Comparison of ENCODE assay signal across 9 cellular contexts in genomic region chr12:50101663-50102062, GRCh38. TPM values are rescaled to one million over a fixed set of nuclear protein-coding genes. Genes with fewer than 3 reads are reported as not detected.
DNase-seq lines count a peak whose midpoint lies in the region; FAIRE-seq and TF ChIP-seq lines count a peak whose summit lies in the region.
"Had no signal": no experiment of that assay in that cellular context is flagged by ENCODE, and none has a peak within 500 bp of the region (broad histone marks: within the 10 kb centered on the region; RNA-seq: fewer than 3 reads in every experiment).

No MANE protein-coding gene starts in this region.

- H3K27me3 ChIP-seq in subcutaneous abdominal adipose tissue (ENCODE audit: control insufficient read depth in 5 of 5, insufficient read depth in 4 of 5, low read length in 5 of 5), result peaks cover 0 to 5% (median 0%) of the 10 kb centered on the region in 5 donors

- DNase-seq in NCI-H2196 (lab: John Stamatoyannopoulos, UW; ENCODE audit: unreplicated experiment) (peak; percentile 27), NCI-H2196 treated with DMSO at 0.1 percent for 48 hours (lab: John Stamatoyannopoulos, UW; ENCODE audit: unreplicated experiment) (no peak), RCC 7860 (ENCODE audit: low spot score) (peak; percentile 16), fibroblast of the aortic adventitia (ENCODE audit: low read depth) (peak; percentile 57), posterior cingulate gyrus (no peak), mesenteric fat pad (ENCODE audit: low spot score) (no peak), mucosa of gallbladder (ENCODE audit: low spot score) (no peak)

- peak; percentile 67 for TF ChIP-seq CTCF in fibroblast of the aortic adventitia (IDR thresholded peaks at IDR 0.05; ENCODE audit: insufficient read depth, low read length)

- H3K9ac ChIP-seq in subcutaneous abdominal adipose tissue (ENCODE audit: low read length in 5 of 5), result peak overlapping the region in 2 of 5 donors; percentile 69 to 100

- no peak overlapping the region for H3K4me3 ChIP-seq in fibroblast of the aortic adventitia (ENCODE audit: low read depth, low read length)
- peak overlapping the region in 1 of 5 donors; percentile 47 for H3K4me3 ChIP-seq in subcutaneous abdominal adipose tissue (ENCODE audit: low read depth in 1 of 5, low read length in 5 of 5)

- peaks cover 6 to 51% (median 43%) of the 10 kb centered on the region in 5 donors for H3K36me3 ChIP-seq in subcutaneous abdominal adipose tissue (ENCODE audit: control insufficient read depth in 5 of 5, insufficient read depth in 5 of 5, low read length in 5 of 5)

- intact Hi-C loops in posterior cingulate gyrus (cut with DNase I), result no loop called here

- peak overlapping the region; percentile 92 for H3K27ac ChIP-seq in subcutaneous abdominal adipose tissue (ENCODE audit: low read depth, low read length)
- H3K27ac ChIP-seq: C4-2B had no signal

- peaks cover 21 to 56% (median 50%) of the 10 kb centered on the region in 5 donors for H3K4me1 ChIP-seq in subcutaneous abdominal adipose tissue (ENCODE audit: control insufficient read depth in 5 of 5, insufficient read depth in 5 of 5, low read length in 5 of 5)

- peaks cover 0 to 3% (median 0%) of the 10 kb centered on the region in 5 donors for H3K9me3 ChIP-seq in subcutaneous abdominal adipose tissue (ENCODE audit: control insufficient read depth in 5 of 5, low read length in 5 of 5)

- FAIRE-seq in RCC 7860 (lab: Jason Lieb, UNC), result no peak

RNA-seq across cellular contexts. Expression of gene GPD1, which starts 2.1 kb away (rescaled TPM):
- 0.36 TPM in 1 of 2 replicates, not detected in the other for total RNA-seq in fibroblast of the aortic adventitia (ENCODE audit: low replicate concordance)
- 1,023 TPM for total RNA-seq in mesenteric fat pad
- 21.5 TPM for total RNA-seq in mucosa of gallbladder

RNA-seq across cellular contexts. Expression of gene COX14, which starts 10.4 kb away (rescaled TPM):
- total RNA-seq in fibroblast of the aortic adventitia (ENCODE audit: low replicate concordance) (12.5 and 36.4 TPM in 2 replicates), mesenteric fat pad (92.0 TPM), mucosa of gallbladder (80.5 TPM)

RNA-seq across cellular contexts. Expression of gene SMARCD1, which starts 16.5 kb away (rescaled TPM):
- total RNA-seq in fibroblast of the aortic adventitia (ENCODE audit: low replicate concordance), result 33.4 and 49.0 TPM in 2 replicates
- total RNA-seq in mesenteric fat pad, result 63.1 TPM
- total RNA-seq in mucosa of gallbladder, result 49.5 TPM

RNA-seq across cellular contexts. Expression of gene ASIC1, which starts 44.3 kb away (rescaled TPM):
- total RNA-seq in fibroblast of the aortic adventitia (ENCODE audit: low replicate concordance) (4.9 and 5.2 TPM in 2 replicates), mesenteric fat pad (0.71 TPM), mucosa of gallbladder (4.1 TPM)

Comparison
In these comparisons a context has a peak if more than half of its experiments do, and no peak if none do; other contexts are left out.
1. DNase-seq: peak in NCI-H2196 (single experiment), RCC 7860 (single experiment) and fibroblast of the aortic adventitia (single experiment); none in NCI-H2196 treated with DMSO at 0.1 percent for 48 hours (single experiment), posterior cingulate gyrus (0 of 10), mesenteric fat pad (single experiment) and mucosa of gallbladder (single experiment).
2. RNA of gene GPD1, which starts 2.1 kb away (total RNA-seq): 1,023 TPM in mesenteric fat pad (single experiment); 21.5 TPM in mucosa of gallbladder (single experiment) and 0.36 TPM in fibroblast of the aortic adventitia; every median in the first group is over 10 times any median in the second.